In genomic region chr2:216169087-216169486, GRCh38 we compare ENCODE assay signal across 21 cellular contexts. TPM values are rescaled to one million over a fixed set of nuclear protein-coding genes. Genes with fewer than 3 reads are reported as not detected.
DNase-seq lines count a peak whose midpoint lies in the region; ATAC-seq, FAIRE-seq and TF ChIP-seq lines count a peak whose summit lies in the region.
"Had no signal": no experiment of that assay in that cellular context is flagged by ENCODE, and none has a peak within 500 bp of the region (broad histone marks: within the 10 kb centered on the region; RNA-seq: fewer than 3 reads in every experiment).

No MANE protein-coding gene starts in this region.

- DNase-seq in activated CD8-positive, alpha-beta T cell treated with anti-CD3 and anti-CD28 coated beads for 36 hours: no peak
- DNase-seq in activated CD8-positive, alpha-beta T cell treated with anti-CD3 and anti-CD28 coated beads, Interleukin-2, amount 10 ng/mL, durations not matched to agents 7 days and 5 days: no peak
- no peak for DNase-seq in H54 (ENCODE audit: insufficient read length, low spot score)
- no peak for DNase-seq in SK-N-MC (ENCODE audit: low read depth, low spot score)
- no peak for DNase-seq in keratinocyte (ENCODE audit: low read depth, low spot score)
- DNase-seq in NCI-H146 treated with DMSO at 0.1 percent for 48 hours (lab: John Stamatoyannopoulos, UW; ENCODE audit: unreplicated experiment): no peak
- no peak for DNase-seq in NCI-H2107 treated with DMSO at 0.1 percent for 48 hours (lab: John Stamatoyannopoulos, UW; ENCODE audit: unreplicated experiment)
- no peak for DNase-seq in foreskin keratinocyte
- DNase-seq: CD4-positive, alpha-beta memory T cell; DMS53; EL; GM23248; Karpas-422; NCI-H1417 treated with DMSO at 0.1 percent for 48 hours; NCI-H2029; NCI-H2171; NCI-H748 treated with DMSO at 0.1 percent for 48 hours; SJCRH30 had no signal

- CTCF ChIA-PET in activated CD8-positive, alpha-beta T cell treated with anti-CD3 and anti-CD28 coated beads for 36 hours (lab: Charles Lee): interaction anchor here (1.2 to 1.6 kb wide), 3 partner anchors 15 to 29 kb away, joined by 3 to 4 read pairs (median 3); no protein-coding TSS in a partner anchor
- CTCF ChIA-PET in activated CD8-positive, alpha-beta T cell treated with anti-CD3 and anti-CD28 coated beads, Interleukin-2, amount 10 ng/mL, durations not matched to agents 7 days and 5 days (lab: Charles Lee): interaction anchor here (1.2 to 2.0 kb wide), 3 partner anchors 27 to 59 kb away, joined by 3 to 7 read pairs (median 5); no protein-coding TSS in a partner anchor

- H3K4me1 ChIP-seq in keratinocyte (ENCODE audit: control insufficient read depth, extremely low read depth, insufficient read depth, low read length) (no peaks in the 10 kb centered on the region), foreskin keratinocyte (no peaks in the 10 kb centered on the region)
- H3K4me1 ChIP-seq: A549, SJCRH30 had no signal

- H3K4me1 Mint-ChIP-seq in activated CD8-positive, alpha-beta T cell treated with anti-CD3 and anti-CD28 coated beads for 36 hours (ENCODE audit: low read depth): peaks cover 52% of the 10 kb centered on the region
- peaks cover 17% of the 10 kb centered on the region for H3K4me1 Mint-ChIP-seq in activated CD8-positive, alpha-beta T cell treated with anti-CD3 and anti-CD28 coated beads, Interleukin-2, amount 10 ng/mL, durations not matched to agents 7 days and 5 days (ENCODE audit: low read depth)

- no peak overlapping the region for H3K4me2 ChIP-seq in keratinocyte (ENCODE audit: control insufficient read depth, extremely low read depth, insufficient read depth, low read depth, low read length)
- H3K4me2 ChIP-seq: A549 had no signal

- H3K27ac Mint-ChIP-seq in activated CD8-positive, alpha-beta T cell treated with anti-CD3 and anti-CD28 coated beads for 36 hours: peak overlapping the region; percentile 6
- H3K27ac Mint-ChIP-seq in activated CD8-positive, alpha-beta T cell treated with anti-CD3 and anti-CD28 coated beads, Interleukin-2, amount 10 ng/mL, durations not matched to agents 7 days and 5 days: no peak overlapping the region

- H3K27me3 ChIP-seq in keratinocyte (ENCODE audit: control insufficient read depth, extremely low read depth, insufficient read depth, low read length): no peaks in the 10 kb centered on the region
- H3K27me3 ChIP-seq in foreskin keratinocyte: no peaks in the 10 kb centered on the region
- H3K27me3 ChIP-seq: SJCRH30 had no signal

- H3K27me3 Mint-ChIP-seq in activated CD8-positive, alpha-beta T cell treated with anti-CD3 and anti-CD28 coated beads for 36 hours: no peaks in the 10 kb centered on the region
- H3K27me3 Mint-ChIP-seq in activated CD8-positive, alpha-beta T cell treated with anti-CD3 and anti-CD28 coated beads, Interleukin-2, amount 10 ng/mL, durations not matched to agents 7 days and 5 days (ENCODE audit: low read depth): no peaks in the 10 kb centered on the region
- H3K27me3 Mint-ChIP-seq: CD4-positive, alpha-beta memory T cell had no signal

- peaks cover 76% of the 10 kb centered on the region for H3K36me3 Mint-ChIP-seq in activated CD8-positive, alpha-beta T cell treated with anti-CD3 and anti-CD28 coated beads for 36 hours (ENCODE audit: low read depth)
- peaks cover 77% of the 10 kb centered on the region for H3K36me3 Mint-ChIP-seq in activated CD8-positive, alpha-beta T cell treated with anti-CD3 and anti-CD28 coated beads, Interleukin-2, amount 10 ng/mL, durations not matched to agents 7 days and 5 days (ENCODE audit: low read depth)

- ATAC-seq in activated CD8-positive, alpha-beta T cell treated with anti-CD3 and anti-CD28 coated beads for 36 hours: no peak
- ATAC-seq in activated CD8-positive, alpha-beta T cell treated with anti-CD3 and anti-CD28 coated beads, Interleukin-2, amount 10 ng/mL, durations not matched to agents 7 days and 5 days: no peak
- ATAC-seq in foreskin keratinocyte: no peak
- ATAC-seq: A549, GM12878, Panc1 had no signal

- no peak for TF ChIP-seq CTCF in activated CD8-positive, alpha-beta T cell treated with anti-CD3 and anti-CD28 coated beads for 36 hours (IDR thresholded peaks at IDR 0.05)
- no peak for TF ChIP-seq CTCF in keratinocyte (optimal IDR thresholded peaks at IDR 0.05 in 1 of 3, IDR thresholded peaks at IDR 0.05 in 1 of 3, conservative IDR thresholded peaks at IDR 0.05 in 1 of 3; ENCODE audit: extremely low read depth in 1 of 3, insufficient read depth in 2 of 3, low read length in 3 of 3)
- TF ChIP-seq CTCF in foreskin keratinocyte (conservative IDR thresholded peaks at IDR 0.05): no peak

- intact Hi-C loops in activated CD8-positive, alpha-beta T cell treated with anti-CD3 and anti-CD28 coated beads for 36 hours (cut with micrococcal nuclease): no loop called here

- no peaks in the 10 kb centered on the region for H3K9me3 Mint-ChIP-seq in activated CD8-positive, alpha-beta T cell treated with anti-CD3 and anti-CD28 coated beads for 36 hours
- H3K9me3 Mint-ChIP-seq in activated CD8-positive, alpha-beta T cell treated with anti-CD3 and anti-CD28 coated beads, Interleukin-2, amount 10 ng/mL, durations not matched to agents 7 days and 5 days (ENCODE audit: insufficient read depth): no peaks in the 10 kb centered on the region
- H3K9me3 Mint-ChIP-seq: CD4-positive, alpha-beta memory T cell had no signal

- POLR2A ChIA-PET in activated CD8-positive, alpha-beta T cell treated with anti-CD3 and anti-CD28 coated beads for 36 hours (lab: Charles Lee): interaction anchor here (0.6 to 0.7 kb wide), 2 partner anchors 10 to 26 kb away, joined by 3 read pairs; no protein-coding TSS in a partner anchor
- POLR2A ChIA-PET in activated CD8-positive, alpha-beta T cell treated with anti-CD3 and anti-CD28 coated beads, Interleukin-2, amount 10 ng/mL, durations not matched to agents 7 days and 5 days (lab: Charles Lee): no interaction called here

- H3K4me3 Mint-ChIP-seq in activated CD8-positive, alpha-beta T cell treated with anti-CD3 and anti-CD28 coated beads for 36 hours: no peak overlapping the region
- H3K4me3 Mint-ChIP-seq in activated CD8-positive, alpha-beta T cell treated with anti-CD3 and anti-CD28 coated beads, Interleukin-2, amount 10 ng/mL, durations not matched to agents 7 days and 5 days: no peak overlapping the region

- H3K27ac ChIP-seq in SK-N-MC (peak overlapping the region; percentile 32), keratinocyte (ENCODE audit: control insufficient read depth, insufficient read depth, low read length) (no peak overlapping the region), foreskin keratinocyte (no peak overlapping the region)
- H3K27ac ChIP-seq: A549, GM23248, SJCRH30 had no signal

- H3K36me3 ChIP-seq in SK-N-MC (ENCODE audit: insufficient read depth, low read length) (peaks cover 78% of the 10 kb centered on the region), keratinocyte (ENCODE audit: control insufficient read depth in 2 of 2, extremely low read depth in 1 of 2, insufficient read depth in 2 of 2, low read length in 2 of 2) (peaks cover 19 to 30% of the 10 kb centered on the region in 2 experiments)

- no peaks in the 10 kb centered on the region for H4K20me1 ChIP-seq in keratinocyte (ENCODE audit: control insufficient read depth, extremely low read depth, insufficient read depth, low read length)

- FAIRE-seq in H54 (lab: Jason Lieb, UNC) (peak; percentile 74), keratinocyte (lab: Jason Lieb, UNC) (peak; percentile 51)
- FAIRE-seq: A549, GM12878 had no signal

- no peak overlapping the region for H3K4me3 ChIP-seq in SK-N-MC
- H3K4me3 ChIP-seq in keratinocyte (ENCODE audit: control insufficient read depth in 2 of 3, extremely low read depth in 1 of 3, insufficient read depth in 2 of 3, low read depth in 1 of 3, low read length in 3 of 3): no peak overlapping the region
- H3K4me3 ChIP-seq: A549, GM12878, GM23248, SJCRH30 had no signal

- no peak overlapping the region for H2AFZ ChIP-seq in keratinocyte (ENCODE audit: control insufficient read depth, low read length)
- H2AFZ ChIP-seq: GM23248 had no signal

- H3K79me2 ChIP-seq in keratinocyte (ENCODE audit: control insufficient read depth, insufficient read depth, low read length): peaks cover 19% of the 10 kb centered on the region

- dilution Hi-C loops in keratinocyte (cut with MboI; ENCODE audit: extremely low pct_ligation_motif_present, low sequenced_read_pairs): no loop called here

- peaks cover 2% of the 10 kb centered on the region for H3K9me1 ChIP-seq in keratinocyte (ENCODE audit: control insufficient read depth, extremely low read depth, insufficient read depth, low read length)

- H3K9ac ChIP-seq in SK-N-MC (ENCODE audit: insufficient read length) (no peak overlapping the region), keratinocyte (ENCODE audit: control insufficient read depth, extremely low read depth, insufficient read depth, low read length) (no peak overlapping the region)
- H3K9ac ChIP-seq: GM23248 had no signal

- no peak for TF ChIP-seq POLR2A in H54 (IDR thresholded peaks at IDR 0.05; ENCODE audit: low read depth, low read length)

- H3K9me3 ChIP-seq in SK-N-MC (ENCODE audit: low read depth, low read length): no peaks in the 10 kb centered on the region
- no peaks in the 10 kb centered on the region for H3K9me3 ChIP-seq in keratinocyte (ENCODE audit: control insufficient read depth, low read depth, low read length)
- H3K9me3 ChIP-seq: A549, SJCRH30 had no signal

RNA-seq across cellular contexts. Expression of gene XRCC5, which starts 59.9 kb away (rescaled TPM):
- 100 to 1,000 TPM; 541 to 544 TPM for total RNA-seq in activated CD8-positive, alpha-beta T cell treated with anti-CD3 and anti-CD28 coated beads for 36 hours
- total RNA-seq in activated CD8-positive, alpha-beta T cell treated with anti-CD3 and anti-CD28 coated beads, Interleukin-2, amount 10 ng/mL, durations not matched to agents 7 days and 5 days: 100 to 1,000 TPM; 362 to 394 TPM
- polyA plus RNA-seq in keratinocyte (316 to 521 TPM (median 377 TPM) in 3 replicates), foreskin keratinocyte (161 and 180 TPM in 2 replicates)
- polyA plus RNA-seq in keratinocyte (2011; ENCODE audit: low read depth): 206 TPM
- polyA plus RNA-seq in keratinocyte (2011; cell fraction: cytosol; rRNA removed): 120 and 289 TPM in 2 replicates
- polyA plus RNA-seq in keratinocyte (2011; cell fraction: nucleus; rRNA removed): 203 and 222 TPM in 2 replicates
- polyA plus RNA-seq in keratinocyte (2012; ENCODE audit: low replicate concordance): 108 and 202 TPM in 2 replicates
- 242 to 650 TPM (median 576 TPM) in 3 replicates for polyA minus RNA-seq in keratinocyte
- 121 TPM for polyA minus RNA-seq in keratinocyte (2011; cell fraction: cytosol; rRNA and poly(A)+ RNA removed)
- 185 and 263 TPM in 2 replicates for polyA minus RNA-seq in keratinocyte (2011; cell fraction: nucleus; rRNA and poly(A)+ RNA removed)
- 290 and 298 TPM in 2 replicates for total RNA-seq in foreskin keratinocyte
